ENCODE assay signal across 1 cellular context in genomic region chr12:117085318-117085947, GRCh38.
TF ChIP-seq lines count a peak whose summit lies in the region.

No MANE protein-coding gene starts in this region.

TF ChIP-seq in HepG2, 621 proteins besides CTCF, POLR2A, EP300 and RAD21:
- TF ChIP-seq ZNF510 (CRISPR knock-in tag; IDR thresholded peaks at IDR 0.05; ENCODE audit: low read depth) (no peak), ZBTB38 (CRISPR knock-in tag; IDR thresholded peaks at IDR 0.05) (0 out of 2 replicates have a peak, but pooled peaks have one; percentile 20), HBP1 (CRISPR knock-in tag; IDR thresholded peaks at IDR 0.05; ENCODE audit: low read depth) (no peak)
TF ChIP-seq in HepG2: peak in this region for 1.
